14 cellular contexts compared by ENCODE assay signal in genomic region chr3:11562277-11562881, GRCh38.
A peak's percentile ranks its signal among the peaks of the same experiment; 100 is the strongest.
DNase-seq lines count a peak whose midpoint lies in the region; ATAC-seq and TF ChIP-seq lines count a peak whose summit lies in the region.
"Had no signal": no experiment of that assay in that cellular context is flagged by ENCODE, and none has a peak within 500 bp of the region (broad histone marks: within the 10 kb centered on the region; RNA-seq: fewer than 3 reads in every experiment).

No MANE protein-coding gene starts in this region.

- H3K36me3 ChIP-seq in neuronal stem cell (replicated peaks in 1 of 2; ENCODE audit: control insufficient read depth in 2 of 2, insufficient read depth in 2 of 2, low read length in 2 of 2) (peaks cover 50 to 96% of the 10 kb centered on the region in 2 donors), transverse colon (peaks cover 0 to 12% (median 0%) of the 10 kb centered on the region in 4 donors)

- H2AFZ ChIP-seq in neuronal stem cell (ENCODE audit: low read length): no peak overlapping the region
- H2AFZ ChIP-seq: PC-9 had no signal

- no peak overlapping the region for H4K91ac ChIP-seq in neuronal stem cell (ENCODE audit: low read depth, low read length, poor library complexity)

- peaks cover 3% of the 10 kb centered on the region for H3K36me3 Mint-ChIP-seq in activated naive CD8-positive, alpha-beta T cell treated with anti-CD3 and anti-CD28 coated beads, Interleukin-2, amount 10 ng/mL, durations not matched to agents 7 days and 5 days
- peaks cover 17% of the 10 kb centered on the region for H3K36me3 Mint-ChIP-seq in activated naive CD8-positive, alpha-beta T cell treated with anti-CD3 and anti-CD28 coated beads for 36 hours
- H3K36me3 Mint-ChIP-seq in endothelial cell (ENCODE audit: low read depth, unreplicated experiment): peaks cover 50% of the 10 kb centered on the region

- no peak overlapping the region for H2BK120ac ChIP-seq in neuronal stem cell (ENCODE audit: low read depth, low read length)

- no peak for ATAC-seq in activated naive CD8-positive, alpha-beta T cell treated with anti-CD3 and anti-CD28 coated beads, Interleukin-2, amount 10 ng/mL, durations not matched to agents 7 days and 5 days (ENCODE audit: low read depth)
- ATAC-seq in HG02798 (IDR thresholded peaks at IDR 0.05; ENCODE audit: poor library complexity, unreplicated experiment): no peak
- ATAC-seq: CD8-positive, alpha-beta T cell had no signal

- no peak overlapping the region for H3K4ac ChIP-seq in neuronal stem cell (ENCODE audit: low read length)

- no peak overlapping the region for H2BK12ac ChIP-seq in neuronal stem cell (ENCODE audit: low read length)

- H3K14ac ChIP-seq in neuronal stem cell (ENCODE audit: low read length): peak overlapping the region; percentile 11

- POLR2A ChIA-PET in activated naive CD8-positive, alpha-beta T cell treated with anti-CD3 and anti-CD28 coated beads, Interleukin-2, amount 10 ng/mL, durations not matched to agents 7 days and 5 days (lab: Charles Lee): no interaction called here

- H3K27me3 Mint-ChIP-seq in activated naive CD8-positive, alpha-beta T cell treated with anti-CD3 and anti-CD28 coated beads, Interleukin-2, amount 10 ng/mL, durations not matched to agents 7 days and 5 days: no peaks in the 10 kb centered on the region
- no peaks in the 10 kb centered on the region for H3K27me3 Mint-ChIP-seq in activated naive CD8-positive, alpha-beta T cell treated with anti-CD3 and anti-CD28 coated beads for 36 hours
- H3K27me3 Mint-ChIP-seq in endothelial cell (ENCODE audit: unreplicated experiment): peaks cover 41% of the 10 kb centered on the region
- H3K27me3 Mint-ChIP-seq: activated B cell treated with CpG ODN at 0.5 μM for 24 hours had no signal

- in situ Hi-C loops in transverse colon (cut with MboI; ENCODE audit: low pct_ligation_motif_present in 1 of 4, low pct_unique_long_range_greater_than_20kb in 1 of 4, low sequenced_read_pairs in 3 of 4): no loop called here

- WGBS in neuronal stem cell (ENCODE audit: extremely low coverage in 2 of 2, insufficient read length in 2 of 2, insufficient replicate concordance in 1 of 2), 2 donors: no CpG with 5 or more reads among the region's 17 CpGs
- WGBS in transverse colon (ENCODE audit: low coverage in 1 of 2), 2 donors: 92% methylated on average over 17 of the region's 17 CpGs; no CpG with 5 or more reads in 1 of the 2 donors

- H3K4me3 Mint-ChIP-seq in activated naive CD8-positive, alpha-beta T cell treated with anti-CD3 and anti-CD28 coated beads, Interleukin-2, amount 10 ng/mL, durations not matched to agents 7 days and 5 days: no peak overlapping the region
- no peak overlapping the region for H3K4me3 Mint-ChIP-seq in activated naive CD8-positive, alpha-beta T cell treated with anti-CD3 and anti-CD28 coated beads for 36 hours
- H3K4me3 Mint-ChIP-seq in endothelial cell (ENCODE audit: unreplicated experiment): peak overlapping the region; percentile 56
- H3K4me3 Mint-ChIP-seq: activated B cell treated with CpG ODN at 0.5 μM for 24 hours; CD8-positive, alpha-beta T cell had no signal

- H3K27ac Mint-ChIP-seq in activated naive CD8-positive, alpha-beta T cell treated with anti-CD3 and anti-CD28 coated beads, Interleukin-2, amount 10 ng/mL, durations not matched to agents 7 days and 5 days: peak overlapping the region; percentile 42
- H3K27ac Mint-ChIP-seq in activated naive CD8-positive, alpha-beta T cell treated with anti-CD3 and anti-CD28 coated beads for 36 hours: no peak overlapping the region
- H3K27ac Mint-ChIP-seq in endothelial cell (ENCODE audit: unreplicated experiment): peak overlapping the region; percentile 87
- H3K27ac Mint-ChIP-seq: activated B cell treated with CpG ODN at 0.5 μM for 24 hours; CD8-positive, alpha-beta T cell had no signal

- intact Hi-C loops in transverse colon (cut with DNase I; ENCODE audit: low total_unique reads): no loop called here

- peaks cover 0 to 2% of the 10 kb centered on the region in 2 donors for H3K9me3 ChIP-seq in neuronal stem cell (replicated peaks in 1 of 2; ENCODE audit: control insufficient read depth in 2 of 2, insufficient read depth in 1 of 2, low read depth in 1 of 2, low read length in 2 of 2)
- no peaks in the 10 kb centered on the region for H3K9me3 ChIP-seq in transverse colon

- no peaks in the 10 kb centered on the region for H3K9me3 Mint-ChIP-seq in activated naive CD8-positive, alpha-beta T cell treated with anti-CD3 and anti-CD28 coated beads, Interleukin-2, amount 10 ng/mL, durations not matched to agents 7 days and 5 days
- no peaks in the 10 kb centered on the region for H3K9me3 Mint-ChIP-seq in activated naive CD8-positive, alpha-beta T cell treated with anti-CD3 and anti-CD28 coated beads for 36 hours
- no peaks in the 10 kb centered on the region for H3K9me3 Mint-ChIP-seq in endothelial cell (ENCODE audit: unreplicated experiment)
- H3K9me3 Mint-ChIP-seq: activated B cell treated with CpG ODN at 0.5 μM for 24 hours; CD8-positive, alpha-beta T cell had no signal

- H2BK15ac ChIP-seq in neuronal stem cell (ENCODE audit: low read length): no peak overlapping the region

- H3K4me1 ChIP-seq in neuronal stem cell (ENCODE audit: control insufficient read depth in 2 of 2, insufficient read depth in 1 of 2, low read depth in 1 of 2, low read length in 2 of 2): peaks cover 8 to 20% of the 10 kb centered on the region in 2 donors
- H3K4me1 ChIP-seq in transverse colon: peaks cover 3 to 23% (median 15%) of the 10 kb centered on the region in 4 donors

- H3K18ac ChIP-seq in neuronal stem cell (ENCODE audit: low read length): peak overlapping the region; percentile 56

- H3K4me1 Mint-ChIP-seq in activated naive CD8-positive, alpha-beta T cell treated with anti-CD3 and anti-CD28 coated beads, Interleukin-2, amount 10 ng/mL, durations not matched to agents 7 days and 5 days: peaks cover 3% of the 10 kb centered on the region
- peaks cover 5% of the 10 kb centered on the region for H3K4me1 Mint-ChIP-seq in activated naive CD8-positive, alpha-beta T cell treated with anti-CD3 and anti-CD28 coated beads for 36 hours
- peaks cover 43% of the 10 kb centered on the region for H3K4me1 Mint-ChIP-seq in endothelial cell (ENCODE audit: unreplicated experiment)
- H3K4me1 Mint-ChIP-seq: activated B cell treated with CpG ODN at 0.5 μM for 24 hours had no signal

- H3K27me3 ChIP-seq in neuronal stem cell (ENCODE audit: control insufficient read depth in 3 of 3, insufficient read depth in 3 of 3, low read depth in 1 of 3, low read length in 3 of 3) (peaks cover 0 to 2% (median 0%) of the 10 kb centered on the region in 3 experiments), transverse colon (no peaks in the 10 kb centered on the region)

- H4K8ac ChIP-seq in neuronal stem cell (ENCODE audit: low read depth, low read length): no peak overlapping the region

- H2BK5ac ChIP-seq in neuronal stem cell (ENCODE audit: low read length): no peak overlapping the region

- H3K23ac ChIP-seq in neuronal stem cell (ENCODE audit: low read depth, low read length, poor library complexity): peak overlapping the region; percentile 81

- H3K4me3 ChIP-seq in neuronal stem cell (ENCODE audit: low read length in 2 of 2): no peak overlapping the region
- H3K4me3 ChIP-seq in transverse colon: no peak overlapping the region
- H3K4me3 ChIP-seq: PC-9 had no signal

- DNase-seq in activated naive CD8-positive, alpha-beta T cell treated with anti-CD3 and anti-CD28 coated beads, Interleukin-2, amount 10 ng/mL, durations not matched to agents 7 days and 5 days: no peak
- no peak for DNase-seq in activated naive CD8-positive, alpha-beta T cell treated with anti-CD3 and anti-CD28 coated beads for 36 hours
- DNase-seq in endothelial cell (ENCODE audit: low spot score) (no peak), neuronal stem cell (ENCODE audit: low spot score) (no peak), transverse colon (no peak), GM10266 (ENCODE audit: extremely low spot score) (no peak)
- no peak for DNase-seq in central memory CD4-positive, alpha-beta T cell
- DNase-seq: activated B cell treated with CpG ODN at 0.5 μM for 24 hours; activated naive CD4-positive, alpha-beta T cell treated with anti-CD3 and anti-CD28 coated beads, Interleukin-2, amount 50 U/mL, for 16 hours; CD8-positive, alpha-beta T cell; NCI-H187 treated with DMSO at 0.1 percent for 48 hours; PC-9; SW 1271 had no signal

- TF ChIP-seq EP300 in transverse colon (IDR thresholded peaks at IDR 0.05; ENCODE audit: low read depth): no peak

- H3K27ac ChIP-seq in neuronal stem cell (replicated peaks; ENCODE audit: low read length): no peak overlapping the region
- H3K27ac ChIP-seq in transverse colon: peak overlapping the region in 3 of 4 donors; percentile 26 to 55 (median 33)
- H3K27ac ChIP-seq: PC-9 had no signal

- H2AK5ac ChIP-seq in neuronal stem cell (ENCODE audit: low read depth, low read length): no peak overlapping the region

- no peak for TF ChIP-seq POLR2A in transverse colon (IDR thresholded peaks at IDR 0.05)

- no peak for TF ChIP-seq CTCF in endothelial cell (IDR thresholded peaks at IDR 0.05; ENCODE audit: unreplicated experiment)
- TF ChIP-seq CTCF in transverse colon (IDR thresholded peaks at IDR 0.05): no peak
- no peak for TF ChIP-seq CTCF in GM10266 (IDR thresholded peaks at IDR 0.05; ENCODE audit: control insufficient read depth, insufficient read depth, low read depth, missing control alignments)

- H3K79me1 ChIP-seq in neuronal stem cell (ENCODE audit: low read depth, low read length): peaks cover 33% of the 10 kb centered on the region

- peak overlapping the region; percentile 64 for H3K9ac ChIP-seq in neuronal stem cell (ENCODE audit: low read depth, low read length, poor library complexity)

- H3K4me2 ChIP-seq in neuronal stem cell (ENCODE audit: insufficient read depth, low read length, poor library complexity, severe bottlenecking): no peak overlapping the region
- H3K4me2 ChIP-seq: PC-9 had no signal
